In the genomic region with DNA sequence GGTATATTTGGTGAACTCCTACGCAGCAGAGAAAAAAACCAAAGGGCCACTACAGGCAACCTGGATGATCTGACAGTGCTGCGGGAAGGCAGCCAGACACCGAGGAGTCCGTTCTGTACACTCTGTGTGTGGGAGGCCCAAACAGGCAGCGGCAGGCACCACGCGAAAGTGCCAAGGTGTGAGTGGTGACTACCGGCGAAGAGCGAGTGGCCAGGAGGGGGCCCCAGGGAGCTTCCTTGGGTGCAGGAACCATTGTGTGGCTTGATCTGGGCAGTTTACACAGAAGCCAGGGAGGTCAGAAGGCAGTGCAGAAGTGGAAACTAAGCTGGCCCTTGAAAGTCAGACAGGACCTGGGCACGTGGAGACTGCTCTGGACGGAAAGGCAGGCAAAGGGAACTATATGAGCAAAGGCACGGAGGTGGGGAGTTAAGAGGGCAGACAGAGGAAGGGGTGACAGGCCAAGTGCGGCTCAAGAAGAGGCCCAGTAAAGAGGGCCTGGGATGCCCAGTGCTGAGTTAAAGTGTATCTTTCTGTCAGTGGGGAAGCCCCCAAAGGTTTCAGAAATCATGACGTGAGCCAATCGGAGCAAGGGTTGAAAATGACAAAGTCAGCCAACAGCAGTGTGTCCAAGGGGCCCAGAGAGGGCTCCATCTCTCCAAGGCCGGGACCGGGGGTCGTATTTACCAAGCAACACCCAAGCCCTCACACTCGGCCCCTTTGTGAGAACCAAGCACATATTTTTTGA, we compare ENCODE assay signal across 8 cellular contexts. TPM values are rescaled to one million over a fixed set of nuclear protein-coding genes. Genes with fewer than 3 reads are reported as not detected.
DNase-seq lines count a peak whose midpoint lies in the region; ATAC-seq and TF ChIP-seq lines count a peak whose summit lies in the region.

No MANE protein-coding gene starts in this region.

- no peak overlapping the region for H3K27ac Mint-ChIP-seq in activated naive CD4-positive, alpha-beta T cell treated with anti-CD3 and anti-CD28 coated beads for 36 hours

- H3K27me3 ChIP-seq in sigmoid colon = no peaks in the 10 kb centered on the region

- no peak for TF ChIP-seq POLR2A in sigmoid colon (IDR thresholded peaks at IDR 0.05)

- TF ChIP-seq EP300 in sigmoid colon (IDR thresholded peaks at IDR 0.05) = no peak

- peak overlapping the region; percentile 74 to 93 (median 90) for H3K27ac ChIP-seq in sigmoid colon

- peaks cover 0 to 84% (median 73%) of the 10 kb centered on the region in 4 donors for H3K4me1 ChIP-seq in sigmoid colon

- H3K9me3 ChIP-seq in sigmoid colon = no peaks in the 10 kb centered on the region

- intact Hi-C loops in activated naive CD4-positive, alpha-beta T cell treated with anti-CD3 and anti-CD28 coated beads for 36 hours (cut with micrococcal nuclease) = loop anchor here (1.0 kb wide), 2 partner anchors 91 to 310 kb away; no protein-coding TSS in a partner anchor
- intact Hi-C loops in left cardiac atrium (cut with DNase I) (no loop called here), sigmoid colon (cut with DNase I) (loop anchor here (2.0 kb wide), 1 partner anchor 91 kb away; no protein-coding TSS in a partner anchor)

- peak; percentile 59 for DNase-seq in ELR (ENCODE audit: low read depth)
- peak; percentile 54 for DNase-seq in NCI-H69 (lab: John Stamatoyannopoulos, UW)
- DNase-seq in activated naive CD4-positive, alpha-beta T cell treated with anti-CD3 and anti-CD28 coated beads for 36 hours = peak; percentile 60
- DNase-seq in left cardiac atrium = peak; percentile 65
- DNase-seq in sigmoid colon = peak; percentile 79
- no peak for DNase-seq in retina
- no peak for DNase-seq in amniotic stem cell (lab: John Stamatoyannopoulos, UW)

- no peaks in the 10 kb centered on the region for H3K9me3 Mint-ChIP-seq in activated naive CD4-positive, alpha-beta T cell treated with anti-CD3 and anti-CD28 coated beads for 36 hours

- peaks cover 32% of the 10 kb centered on the region for H3K4me1 Mint-ChIP-seq in activated naive CD4-positive, alpha-beta T cell treated with anti-CD3 and anti-CD28 coated beads for 36 hours (ENCODE audit: low read depth)

- CTCF ChIA-PET in activated naive CD4-positive, alpha-beta T cell treated with anti-CD3 and anti-CD28 coated beads for 36 hours (lab: Charles Lee) = no interaction called here

- 62 to 72% methylated on average over 20 of the region's 20 CpGs for WGBS in sigmoid colon, 2 donors

- no peaks in the 10 kb centered on the region for H3K36me3 Mint-ChIP-seq in activated naive CD4-positive, alpha-beta T cell treated with anti-CD3 and anti-CD28 coated beads for 36 hours (ENCODE audit: low read depth)

- peak in 3 of 4 experiments; percentile 49 to 63 (median 50) for TF ChIP-seq CTCF in sigmoid colon (IDR thresholded peaks at IDR 0.05)

- H3K4me3 Mint-ChIP-seq in activated naive CD4-positive, alpha-beta T cell treated with anti-CD3 and anti-CD28 coated beads for 36 hours = no peak overlapping the region

- no peak overlapping the region for H3K4me3 ChIP-seq in sigmoid colon

- no peaks in the 10 kb centered on the region for H3K27me3 Mint-ChIP-seq in activated naive CD4-positive, alpha-beta T cell treated with anti-CD3 and anti-CD28 coated beads for 36 hours (ENCODE audit: low read depth)

- peak; percentile 41 to 47 for ATAC-seq in left cardiac atrium
- ATAC-seq in GM18870 (IDR thresholded peaks at IDR 0.05; ENCODE audit: unreplicated experiment) = no peak

- H3K36me3 ChIP-seq in sigmoid colon = peaks cover 0 to 6% (median 0%) of the 10 kb centered on the region in 4 donors

RNA-seq across cellular contexts. Expression of a gene that starts 10.6 kb away (rescaled TPM):
- 10 to 100 TPM; 15.0 to 15.3 TPM for total RNA-seq in activated naive CD4-positive, alpha-beta T cell treated with anti-CD3 and anti-CD28 coated beads for 36 hours
- total RNA-seq in left cardiac atrium (10 to 100 TPM; 47.2 to 60.3 TPM), sigmoid colon (10 to 100 TPM; 42.6 to 96.4 (median 68.1) TPM)
- 10 to 100 TPM in 1 of 3 donors, 1 to 10 TPM in 2; 7.2 to 34.3 (median 8.1) TPM for polyA plus RNA-seq in sigmoid colon

RNA-seq across cellular contexts. Expression of a gene that starts 55.0 kb away (rescaled TPM):
- 100 to 1,000 TPM; 105 to 108 TPM for total RNA-seq in activated naive CD4-positive, alpha-beta T cell treated with anti-CD3 and anti-CD28 coated beads for 36 hours
- total RNA-seq in left cardiac atrium = 10 to 100 TPM; 69.2 to 90.5 TPM
- 100 to 1,000 TPM in 1 of 4 donors, 10 to 100 TPM in 3; 60.6 to 116 (median 73.3) TPM for total RNA-seq in sigmoid colon
- polyA plus RNA-seq in sigmoid colon = 10 to 100 TPM; 33.6 to 82.8 (median 35.1) TPM

Comparison
In these comparisons a context has a peak if more than half of its experiments do, and no peak if none do; other contexts are left out.
1. DNase-seq: peak in ELR (single experiment), NCI-H69 (single experiment), activated naive CD4-positive, alpha-beta T cell treated with anti-CD3 and anti-CD28 coated beads for 36 hours (single experiment), left cardiac atrium (single experiment) and sigmoid colon (single experiment); none in retina (single experiment) and amniotic stem cell (single experiment).
2. intact Hi-C loops: an anchor here in activated naive CD4-positive, alpha-beta T cell treated with anti-CD3 and anti-CD28 coated beads for 36 hours (1.0 kb wide) and sigmoid colon (2.0 kb wide); none called in left cardiac atrium.